Comparison of ENCODE assay signal across 1 cellular context in genomic region chr16:79600636-79601091, GRCh38.
TF ChIP-seq lines count a peak whose summit lies in the region.

TSS of gene MAF (minus strand) at chr16:79600737. CDS start at chr16:79599902, 835 bp downstream.

TF ChIP-seq in HepG2, 621 proteins besides CTCF, POLR2A, EP300 and RAD21 (continued from another document):
- 0 out of 2 replicates have a peak, but pooled peaks have one; percentile 3 for TF ChIP-seq BORCS8-MEF2B (CRISPR knock-in tag; IDR thresholded peaks at IDR 0.05)
- TF ChIP-seq PBX2 (CRISPR knock-in tag; IDR thresholded peaks at IDR 0.05) = peak; percentile 70; the same call in 1 of the 2 replicates
- TF ChIP-seq ZNF766 (CRISPR knock-in tag; IDR thresholded peaks at IDR 0.05; ENCODE audit: borderline replicate concordance) = no peak
- TF ChIP-seq SRSF1 (optimal IDR thresholded peaks at IDR 0.05; ENCODE audit: low read depth, low read length) = peak; percentile 11
- peak; percentile 12; the same call in 1 of the 2 replicates for TF ChIP-seq MEIS1 (CRISPR knock-in tag; IDR thresholded peaks at IDR 0.05; ENCODE audit: borderline replicate concordance)
- TF ChIP-seq CREB1 (IDR thresholded peaks at IDR 0.05) = peak; percentile 94
- TF ChIP-seq CREB1 (CRISPR knock-in tag; IDR thresholded peaks at IDR 0.05) = peak; percentile 77
- 0 out of 2 replicates have a peak, but pooled peaks have one; percentile 41 for TF ChIP-seq NFYC (CRISPR knock-in tag; IDR thresholded peaks at IDR 0.05)
- TF ChIP-seq NFYB (CRISPR knock-in tag; IDR thresholded peaks at IDR 0.05) = peak; percentile 45; the same call in 1 of the 2 replicates
- peak; percentile 88 for TF ChIP-seq RFXAP (CRISPR knock-in tag; IDR thresholded peaks at IDR 0.05; ENCODE audit: borderline replicate concordance)
- TF ChIP-seq IRF9 (CRISPR knock-in tag; IDR thresholded peaks at IDR 0.05; ENCODE audit: borderline replicate concordance) = no peak
- no peak for TF ChIP-seq POGZ (CRISPR knock-in tag; IDR thresholded peaks at IDR 0.05)
- TF ChIP-seq U2AF2 (IDR thresholded peaks at IDR 0.05; ENCODE audit: low read depth, low read length) = peak; percentile 60; the same call in 1 of the 2 replicates
TF ChIP-seq in HepG2: peak in this region for 23.
